15 cellular contexts compared by ENCODE assay signal in the genomic region with DNA sequence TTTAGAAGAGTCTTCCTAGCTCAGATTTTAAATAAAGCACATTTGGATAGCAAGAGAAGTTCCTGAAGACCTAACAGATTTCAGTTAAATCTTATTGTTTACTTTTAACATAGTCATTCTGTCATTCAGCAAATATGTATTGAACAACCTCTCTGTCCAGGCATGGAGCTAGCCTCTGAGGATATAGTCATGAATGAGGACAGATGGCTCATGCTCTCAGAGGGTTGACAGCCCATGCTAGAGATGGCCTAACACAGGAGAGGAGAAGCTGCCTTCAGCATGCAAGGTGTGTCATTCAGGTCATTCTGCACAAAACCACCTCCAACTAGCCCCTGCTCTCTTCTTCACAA. TPM values are rescaled to one million over a fixed set of nuclear protein-coding genes. Genes with fewer than 3 reads are reported as not detected.
DNase-seq lines count a peak whose midpoint lies in the region; ATAC-seq and TF ChIP-seq lines count a peak whose summit lies in the region.
"Had no signal": no experiment of that assay in that cellular context is flagged by ENCODE, and none has a peak within 500 bp of the region (broad histone marks: within the 10 kb centered on the region; RNA-seq: fewer than 3 reads in every experiment).

No MANE protein-coding gene starts in this region.

- no peak overlapping the region for H3K9ac ChIP-seq in trophoblast cell (ENCODE audit: low read length)

- no peaks in the 10 kb centered on the region for H3K79me2 ChIP-seq in trophoblast cell (ENCODE audit: control insufficient read depth, insufficient read depth, low read length, poor library complexity)

- peaks cover 60% of the 10 kb centered on the region for H3K4me1 Mint-ChIP-seq in osteocyte (ENCODE audit: unreplicated experiment)
- H3K4me1 Mint-ChIP-seq: natural killer cell had no signal

- no peaks in the 10 kb centered on the region for H3K27me3 Mint-ChIP-seq in osteocyte (ENCODE audit: unreplicated experiment)

- H4K8ac ChIP-seq in trophoblast cell (ENCODE audit: low read depth, low read length) = no peak overlapping the region

- H3K4ac ChIP-seq in trophoblast cell (ENCODE audit: low read depth, low read length) = no peak overlapping the region

- H3K4me1 ChIP-seq in heart right ventricle (peaks cover 0 to 5% (median 0%) of the 10 kb centered on the region in 9 donors), trophoblast cell (ENCODE audit: control insufficient read depth in 1 of 2, insufficient read depth in 2 of 2, low read length in 2 of 2) (peaks cover 4 to 6% of the 10 kb centered on the region in 2 experiments)

- DNase-seq in H4 (ENCODE audit: low spot score) (peak; percentile 17), NCI-H2196 (lab: John Stamatoyannopoulos, UW; ENCODE audit: unreplicated experiment) (peak; percentile 81), cardiac fibroblast (ENCODE audit: low read depth in 2 of 2) (peak; percentile 38 to 42), osteocyte (ENCODE audit: extremely low spot score, unreplicated experiment) (no peak), heart right ventricle (no peak), trophoblast cell (no peak)
- DNase-seq: activated CD4-positive, CD25-positive, alpha-beta regulatory T cell treated with anti-CD3 and anti-CD28 coated beads, Interleukin-2, amount 50 U/mL, for 72 hours; central memory CD4-positive, alpha-beta T cell; natural killer cell; NCI-H526 treated with DMSO at 0.1 percent for 48 hours; tibial artery had no signal

- H2AFZ ChIP-seq in trophoblast cell (ENCODE audit: insufficient read depth, low read length, poor library complexity) = no peak overlapping the region

- H3K14ac ChIP-seq in trophoblast cell (ENCODE audit: low read length) = no peak overlapping the region

- H3K27ac Mint-ChIP-seq in osteocyte (ENCODE audit: unreplicated experiment) = peak overlapping the region; percentile 85
- H3K27ac Mint-ChIP-seq: natural killer cell had no signal

- H3K9me3 ChIP-seq in heart right ventricle (no peaks in the 10 kb centered on the region), trophoblast cell (ENCODE audit: insufficient read depth, low read depth, low read length) (no peaks in the 10 kb centered on the region)
- H3K9me3 ChIP-seq: tibial artery had no signal

- H3K4me3 ChIP-seq in cardiac fibroblast (replicated peaks in 1 of 2; ENCODE audit: low read depth in 2 of 2, low read length in 2 of 2) (no peak overlapping the region), heart right ventricle (no peak overlapping the region), trophoblast cell (ENCODE audit: low read depth, low read length) (no peak overlapping the region)
- H3K4me3 ChIP-seq: SK-N-MC, smooth muscle cell, tibial artery had no signal

- H2BK5ac ChIP-seq in trophoblast cell (ENCODE audit: low read depth, low read length, poor library complexity) = no peak overlapping the region

- ATAC-seq in heart right ventricle (no peak), GM18868 (IDR thresholded peaks at IDR 0.05; ENCODE audit: unreplicated experiment) (no peak), GM21723 (IDR thresholded peaks at IDR 0.05; ENCODE audit: unreplicated experiment) (no peak)
- ATAC-seq: natural killer cell had no signal

- H3K9me3 Mint-ChIP-seq in osteocyte (ENCODE audit: unreplicated experiment) = no peaks in the 10 kb centered on the region
- H3K9me3 Mint-ChIP-seq: natural killer cell had no signal

- no peak overlapping the region for H2AK5ac ChIP-seq in trophoblast cell (ENCODE audit: low read length)

- intact Hi-C loops in heart right ventricle (cut with DNase I) = loop anchor here in 2 of 10 donors (10.0 kb wide), 3 partner anchors 126 to 236 kb away; no protein-coding TSS in a partner anchor

- H3K27me3 ChIP-seq in heart right ventricle (peaks cover 0 to 50% (median 17%) of the 10 kb centered on the region in 7 donors), trophoblast cell (ENCODE audit: insufficient read depth, low read length) (no peaks in the 10 kb centered on the region)

- H3K79me1 ChIP-seq in trophoblast cell (ENCODE audit: low read length) = no peaks in the 10 kb centered on the region

- no peak overlapping the region for H4K91ac ChIP-seq in trophoblast cell (ENCODE audit: low read depth, low read length)

- peak overlapping the region; percentile 20 for H3K4me3 Mint-ChIP-seq in osteocyte (ENCODE audit: unreplicated experiment)
- H3K4me3 Mint-ChIP-seq: natural killer cell had no signal

- H4K12ac ChIP-seq in trophoblast cell (ENCODE audit: low read depth, low read length) = no peak overlapping the region

- TF ChIP-seq CTCF in cardiac fibroblast (IDR thresholded peaks at IDR 0.05; ENCODE audit: low read depth, low read length) (no peak), osteocyte (IDR thresholded peaks at IDR 0.05) (no peak), heart right ventricle (IDR thresholded peaks at IDR 0.05) (no peak)

- H3K36me3 ChIP-seq in heart right ventricle = no peaks in the 10 kb centered on the region
- no peaks in the 10 kb centered on the region for H3K36me3 ChIP-seq in trophoblast cell (ENCODE audit: control insufficient read depth in 1 of 2, insufficient read depth in 2 of 2, low read length in 2 of 2)
- H3K36me3 ChIP-seq: tibial artery had no signal

- H3K18ac ChIP-seq in trophoblast cell (ENCODE audit: low read length) = no peak overlapping the region

- no peak overlapping the region for H3K4me2 ChIP-seq in trophoblast cell (ENCODE audit: low read length)
- H3K4me2 ChIP-seq: smooth muscle cell had no signal

- H2BK120ac ChIP-seq in trophoblast cell (ENCODE audit: insufficient read depth, low read length, poor library complexity) = no peak overlapping the region

- no peak overlapping the region for H2BK12ac ChIP-seq in trophoblast cell (ENCODE audit: low read length)

- H3K27ac ChIP-seq in heart right ventricle = no peak overlapping the region
- H3K27ac ChIP-seq in trophoblast cell (ENCODE audit: low read depth, low read length) = no peak overlapping the region
- H3K27ac ChIP-seq: SK-N-MC, tibial artery had no signal

- peaks cover 4% of the 10 kb centered on the region for H3K36me3 Mint-ChIP-seq in osteocyte (ENCODE audit: unreplicated experiment)
- H3K36me3 Mint-ChIP-seq: natural killer cell had no signal

- no peak overlapping the region for H3K23ac ChIP-seq in trophoblast cell (ENCODE audit: low read length)

RNA-seq across cellular contexts. Expression of a gene that starts 6.2 kb away (rescaled TPM):
- not detected in 2 replicates for total RNA-seq in H4 (2014; rRNA removed; shearing (Covaris generic))
- total RNA-seq in osteocyte (22.8 and 30.9 TPM in 2 replicates), heart right ventricle (10 to 100 TPM in 1 of 10 donors, 1 to 10 TPM in 6, under 1 TPM in 3; 0.24 to 10.3 (median 2.2) TPM)
- polyA plus RNA-seq in heart right ventricle = under 1 TPM; 0.29 to 0.83 TPM
- 13.0 and 15.2 TPM in 2 replicates for polyA plus RNA-seq in trophoblast cell (2013)
- polyA plus RNA-seq: smooth muscle cell had no signal

Comparison
In these comparisons a context has a peak if more than half of its experiments do, and no peak if none do; other contexts are left out.
1. DNase-seq: peak in H4 (single experiment), NCI-H2196 (single experiment) and cardiac fibroblast (2 of 2); none in osteocyte (single experiment), heart right ventricle (0 of 2) and trophoblast cell (0 of 2).